ENCODE assay signal across 8 cellular contexts in the genomic region with DNA sequence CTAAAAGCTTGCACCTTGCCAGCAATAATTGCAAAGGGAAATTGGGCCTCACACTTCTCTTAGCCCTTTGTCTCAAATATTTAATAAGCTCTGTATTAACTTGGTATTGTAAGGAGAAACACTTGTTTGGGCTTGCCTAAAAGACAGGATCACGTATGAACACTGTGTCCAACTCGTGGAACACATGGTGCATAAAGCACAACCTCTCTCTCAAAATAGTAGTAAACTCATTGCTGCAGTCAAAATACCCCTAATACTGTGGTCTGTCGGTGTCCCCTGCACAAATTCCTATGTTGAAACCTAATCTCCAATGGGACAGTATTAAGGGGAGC. TPM values are rescaled to one million over a fixed set of nuclear protein-coding genes. Genes with fewer than 3 reads are reported as not detected.
DNase-seq lines count a peak whose midpoint lies in the region; ATAC-seq and TF ChIP-seq lines count a peak whose summit lies in the region.

No MANE protein-coding gene starts in this region.

- DNase-seq in T-helper 17 cell: no peak
- no peak for DNase-seq in left ventricle myocardium superior
- no peak for DNase-seq in occipital lobe (lab: John Stamatoyannopoulos, UW)
- DNase-seq in NAMALWA (ENCODE audit: low spot score): no peak
- no peak for DNase-seq in NCI-H1105 (lab: John Stamatoyannopoulos, UW)

- no peak for TF ChIP-seq CTCF in 22Rv1 (IDR thresholded peaks at IDR 0.05)

- peaks cover 32% of the 10 kb centered on the region for H3K4me1 Mint-ChIP-seq in T-helper 17 cell
- H3K4me1 Mint-ChIP-seq in stimulated activated memory B cell treated with anti-CD40 and anti-IgM and Interleukin-4, amounts not matched to agents 10 μg/mL and 1 μg/mL and 100 μg/mL, for 72 hours: peaks cover 30% of the 10 kb centered on the region

- peaks cover 4% of the 10 kb centered on the region for H3K36me3 Mint-ChIP-seq in T-helper 17 cell (ENCODE audit: low read depth)
- peaks cover 14% of the 10 kb centered on the region for H3K36me3 Mint-ChIP-seq in stimulated activated memory B cell treated with anti-CD40 and anti-IgM and Interleukin-4, amounts not matched to agents 10 μg/mL and 1 μg/mL and 100 μg/mL, for 72 hours

- ATAC-seq in GM21529 (IDR thresholded peaks at IDR 0.05; ENCODE audit: unreplicated experiment) (peak; percentile 8), T-helper 17 cell (peak; percentile 5), left ventricle myocardium superior (peak; percentile 5)
- ATAC-seq in stimulated activated memory B cell treated with anti-CD40 and anti-IgM and Interleukin-4, amounts not matched to agents 10 μg/mL and 1 μg/mL and 100 μg/mL, for 72 hours: no peak

- H3K27ac ChIP-seq in 22Rv1: peak overlapping the region; percentile 73

- no peaks in the 10 kb centered on the region for H3K9me3 ChIP-seq in T-helper 17 cell (ENCODE audit: control insufficient read depth, low read length, poor library complexity, severe bottlenecking)

- peak overlapping the region; percentile 96 for H3K4me3 Mint-ChIP-seq in T-helper 17 cell
- peak overlapping the region; percentile 98 for H3K4me3 Mint-ChIP-seq in stimulated activated memory B cell treated with anti-CD40 and anti-IgM and Interleukin-4, amounts not matched to agents 10 μg/mL and 1 μg/mL and 100 μg/mL, for 72 hours

- intact Hi-C loops in left ventricle myocardium superior (cut with micrococcal nuclease): no loop called here

- H3K9me3 Mint-ChIP-seq in stimulated activated memory B cell treated with anti-CD40 and anti-IgM and Interleukin-4, amounts not matched to agents 10 μg/mL and 1 μg/mL and 100 μg/mL, for 72 hours: no peaks in the 10 kb centered on the region

- H3K27ac Mint-ChIP-seq in T-helper 17 cell: peak overlapping the region; percentile 99
- peak overlapping the region; percentile 98 for H3K27ac Mint-ChIP-seq in stimulated activated memory B cell treated with anti-CD40 and anti-IgM and Interleukin-4, amounts not matched to agents 10 μg/mL and 1 μg/mL and 100 μg/mL, for 72 hours

- H3K27me3 Mint-ChIP-seq in T-helper 17 cell: no peaks in the 10 kb centered on the region
- H3K27me3 Mint-ChIP-seq in stimulated activated memory B cell treated with anti-CD40 and anti-IgM and Interleukin-4, amounts not matched to agents 10 μg/mL and 1 μg/mL and 100 μg/mL, for 72 hours: no peaks in the 10 kb centered on the region

RNA-seq across cellular contexts. Expression of gene TMF1, which starts 0.4 kb away (rescaled TPM):
- total RNA-seq in T-helper 17 cell (10 to 100 TPM; 68.1 to 84.5 TPM), left ventricle myocardium superior (18.9 TPM), occipital lobe (41.6 TPM)

RNA-seq across cellular contexts. Expression of gene UBA3, which starts 27.6 kb away (rescaled TPM):
- 10 to 100 TPM; 53.5 to 56.2 TPM for total RNA-seq in T-helper 17 cell
- 93.4 TPM for total RNA-seq in left ventricle myocardium superior
- total RNA-seq in occipital lobe: 103 TPM

RNA-seq across cellular contexts. Expression of gene ARL6IP5, which starts 32.2 kb away (rescaled TPM):
- 100 to 1,000 TPM; 112 to 118 TPM for total RNA-seq in T-helper 17 cell
- total RNA-seq in left ventricle myocardium superior: 214 TPM
- total RNA-seq in occipital lobe: 63.5 TPM

RNA-seq across cellular contexts. Expression of gene EOGT, which starts 39.0 kb away (rescaled TPM):
- 10 to 100 TPM; 11.8 to 18.1 TPM for total RNA-seq in T-helper 17 cell
- total RNA-seq in left ventricle myocardium superior: 17.1 TPM
- total RNA-seq in occipital lobe: 8.6 TPM
